Comparison of ENCODE assay signal across 1 cellular context in genomic region chr4:24583451-24584174, GRCh38.
TF ChIP-seq lines count a peak whose summit lies in the region.

No MANE protein-coding gene starts in this region.

TF ChIP-seq in GM12878, 131 proteins besides CTCF, POLR2A, EP300 and RAD21 (continued from another document):
- no peak for TF ChIP-seq ZBTB40 (IDR thresholded peaks at IDR 0.05; ENCODE audit: borderline replicate concordance)
